27 cellular contexts compared by ENCODE assay signal in the genomic region with DNA sequence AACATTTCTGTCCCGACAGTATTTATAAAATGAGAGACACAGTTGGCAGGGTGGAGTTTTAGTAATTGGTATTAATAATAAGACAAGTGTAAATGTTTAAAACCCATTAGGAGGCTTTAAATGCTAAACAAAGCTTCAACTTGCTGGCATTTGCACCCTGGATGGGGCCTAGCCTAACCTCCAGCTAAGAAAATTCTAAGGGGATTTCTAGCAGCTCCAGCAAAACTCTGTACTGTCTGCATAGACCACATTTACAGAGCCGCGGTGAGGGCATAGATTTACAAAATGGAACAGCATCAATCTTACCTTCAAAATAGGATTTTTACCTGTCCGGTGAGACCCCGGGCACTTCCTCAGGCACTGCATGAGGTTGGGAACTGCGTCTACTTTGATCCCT.
"Had no signal": no experiment of that assay in that cellular context is flagged by ENCODE, and none has a peak within 500 bp of the region (broad histone marks: within the 10 kb centered on the region; RNA-seq: fewer than 3 reads in every experiment).

No MANE protein-coding gene starts in this region.

- H3K36me3 ChIP-seq: brain microvascular endothelial cell, sigmoid colon, upper lobe of left lung, WERI-Rb-1 had no signal

- H3K27me3 ChIP-seq: brain microvascular endothelial cell, upper lobe of left lung had no signal

- H3K27ac Mint-ChIP-seq: activated CD4-positive, alpha-beta memory T cell treated with anti-CD3 and anti-CD28 coated beads for 36 hours; activated T-cell treated with anti-CD3 and anti-CD28 coated beads, Interleukin-2, amount 50 U/mL, for 24 hours; effector memory CD8-positive, alpha-beta T cell; naive thymus-derived CD8-positive, alpha-beta T cell; stimulated activated effector memory CD8-positive, alpha-beta T cell treated with anti-CD3 and anti-CD28 coated beads, Interleukin-12 subunit alpha, Interleukin-12 subunit beta, amount 100 ng/mL, for 72 hours; T-helper 17 cell had no signal

- H3K4me3 Mint-ChIP-seq: activated CD4-positive, alpha-beta memory T cell treated with anti-CD3 and anti-CD28 coated beads for 36 hours; activated T-cell treated with anti-CD3 and anti-CD28 coated beads, Interleukin-2, amount 50 U/mL, for 24 hours; effector memory CD8-positive, alpha-beta T cell; naive thymus-derived CD8-positive, alpha-beta T cell; stimulated activated effector memory CD8-positive, alpha-beta T cell treated with anti-CD3 and anti-CD28 coated beads, Interleukin-12 subunit alpha, Interleukin-12 subunit beta, amount 100 ng/mL, for 72 hours; stimulated activated naive CD8-positive, alpha-beta T cell treated with anti-CD3 and anti-CD28 coated beads, Interleukin-15, amount 100 ng/mL, for 72 hours; T-helper 17 cell had no signal

- H3K9me3 Mint-ChIP-seq: activated CD4-positive, alpha-beta memory T cell treated with anti-CD3 and anti-CD28 coated beads for 36 hours; activated T-cell treated with anti-CD3 and anti-CD28 coated beads, Interleukin-2, amount 50 U/mL, for 24 hours; effector memory CD8-positive, alpha-beta T cell; stimulated activated effector memory CD8-positive, alpha-beta T cell treated with anti-CD3 and anti-CD28 coated beads, Interleukin-12 subunit alpha, Interleukin-12 subunit beta, amount 100 ng/mL, for 72 hours had no signal

- H3K4me1 ChIP-seq: psoas muscle had no signal

- H3K4me1 Mint-ChIP-seq: naive thymus-derived CD8-positive, alpha-beta T cell; stimulated activated effector memory CD8-positive, alpha-beta T cell treated with anti-CD3 and anti-CD28 coated beads, Interleukin-12 subunit alpha, Interleukin-12 subunit beta, amount 100 ng/mL, for 72 hours; stimulated activated naive CD8-positive, alpha-beta T cell treated with anti-CD3 and anti-CD28 coated beads, Interleukin-15, amount 100 ng/mL, for 72 hours; T-helper 17 cell had no signal

- DNase-seq: activated CD4-positive, alpha-beta memory T cell treated with anti-CD3 and anti-CD28 coated beads for 36 hours; activated CD4-positive, alpha-beta T cell treated with anti-CD3 and anti-CD28 coated beads for 48 hours; activated CD8-positive, alpha-beta memory T cell treated with anti-CD3 and anti-CD28 coated beads, Interleukin-2, amount 50 U/mL, for 48 hours; activated gamma-delta T cell treated with Interleukin-2 at 50 U/mL for 16 hours; activated naive CD4-positive, alpha-beta T cell treated with anti-CD3 and anti-CD28 coated beads, Interleukin-2, amount 50 U/mL, for 16 hours; activated T-cell treated with anti-CD3 and anti-CD28 coated beads, Interleukin-2, amount 50 U/mL, for 24 hours; amniotic stem cell; brain microvascular endothelial cell; caudate nucleus; cortex of kidney; effector memory CD8-positive, alpha-beta T cell; erythroblast; head of caudate nucleus; hypothalamus; midbrain; naive thymus-derived CD8-positive, alpha-beta T cell; psoas muscle; sigmoid colon; small intestine; stimulated activated CD4-positive, alpha-beta T cell treated with anti-CD3 and anti-CD28 coated beads, Interleukin-4, amount 100 ng/mL, for 24 hours; stimulated activated naive CD8-positive, alpha-beta T cell treated with anti-CD3 and anti-CD28 coated beads, Interleukin-15, amount 100 ng/mL, for 72 hours; substantia nigra; T-helper 17 cell; T1000; upper lobe of left lung; WERI-Rb-1 had no signal

- H3K9me3 ChIP-seq: psoas muscle, sigmoid colon had no signal

- H3K27ac ChIP-seq: brain microvascular endothelial cell, psoas muscle, upper lobe of left lung, WERI-Rb-1 had no signal

- H3K36me3 Mint-ChIP-seq: naive thymus-derived CD8-positive, alpha-beta T cell; stimulated activated effector memory CD8-positive, alpha-beta T cell treated with anti-CD3 and anti-CD28 coated beads, Interleukin-12 subunit alpha, Interleukin-12 subunit beta, amount 100 ng/mL, for 72 hours had no signal

- H3K4me3 ChIP-seq: psoas muscle, sigmoid colon, upper lobe of left lung had no signal
